In the genomic region with DNA sequence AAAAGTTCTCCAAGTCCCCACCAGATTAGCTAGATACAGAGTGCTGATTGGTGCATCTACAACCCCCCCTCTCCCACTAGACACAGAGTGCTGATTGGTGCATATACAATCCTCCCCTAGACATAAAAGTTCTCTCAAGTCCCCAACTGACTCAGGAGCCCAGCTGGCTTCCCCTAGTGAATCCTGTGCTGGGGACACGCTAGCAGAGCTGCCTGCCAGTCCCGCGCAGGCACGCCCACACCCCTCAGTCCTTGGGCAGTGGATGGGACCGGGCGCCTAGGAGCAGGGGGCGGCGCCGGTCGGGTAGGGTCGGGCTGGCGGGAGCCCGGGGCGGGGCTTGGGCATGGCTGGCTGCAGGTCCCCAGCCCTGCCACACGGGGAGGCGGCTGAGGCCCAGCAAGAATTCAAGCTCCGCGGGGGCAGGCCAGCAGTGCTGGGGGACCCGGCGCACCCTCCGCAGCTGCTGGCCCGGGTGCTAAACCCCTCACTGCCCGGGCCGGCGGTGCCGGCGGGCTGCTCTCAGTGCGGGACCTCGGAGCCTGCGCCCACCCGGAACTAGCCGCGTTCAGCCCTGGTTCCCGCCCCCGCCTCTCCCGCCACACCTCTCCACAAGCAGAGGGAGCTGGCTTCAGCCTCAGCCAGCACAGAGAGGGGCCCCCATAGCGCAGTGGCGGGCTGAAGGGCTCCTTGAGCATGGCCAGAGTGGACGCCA, we compare ENCODE assay signal across 8 cellular contexts.
DNase-seq lines count a peak whose midpoint lies in the region; ATAC-seq, FAIRE-seq and TF ChIP-seq lines count a peak whose summit lies in the region.

No MANE protein-coding gene starts in this region.

- H3K4me1 ChIP-seq in heart right ventricle (peaks cover 0 to 10% (median 4%) of the 10 kb centered on the region in 9 donors), vagina (peaks cover 13% of the 10 kb centered on the region)

- 1% methylated on average over 39 of the region's 39 CpGs for WGBS in heart right ventricle, 2 donors

- no peaks in the 10 kb centered on the region for H3K27me3 ChIP-seq in heart right ventricle
- no peaks in the 10 kb centered on the region for H3K27me3 ChIP-seq in vagina

- FAIRE-seq in H54 (lab: Jason Lieb, UNC), result no peak

- H3K36me3 ChIP-seq in heart right ventricle (no peaks in the 10 kb centered on the region), vagina (no peaks in the 10 kb centered on the region)

- TF ChIP-seq POLR2A in H54 (IDR thresholded peaks at IDR 0.05; ENCODE audit: low read depth, low read length) (no peak; the same call in 1 of the 2 replicates), vagina (IDR thresholded peaks at IDR 0.05) (no peak)

- TF ChIP-seq CTCF in GM10248 (IDR thresholded peaks at IDR 0.05; ENCODE audit: control extremely low read depth, extremely low read depth, low read depth, missing control alignments) (peak; percentile 29), LNCAP (IDR thresholded peaks at IDR 0.05) (peak; percentile 43), heart right ventricle (IDR thresholded peaks at IDR 0.05) (peak; percentile 40 to 71 (median 62)), vagina (IDR thresholded peaks at IDR 0.05) (peak in 2 of 3 experiments; percentile 28 to 58)

- peaks cover 0 to 10% (median 0%) of the 10 kb centered on the region in 11 donors for H3K9me3 ChIP-seq in heart right ventricle
- H3K9me3 ChIP-seq in vagina, result no peaks in the 10 kb centered on the region

- H3K27ac ChIP-seq in heart right ventricle (peak overlapping the region in 7 of 10 donors; percentile 15 to 80 (median 67)), vagina (peak overlapping the region; percentile 73)

- H3K4me3 ChIP-seq in heart right ventricle, result peak overlapping the region; percentile 43 to 77 (median 68)
- H3K4me3 ChIP-seq in vagina, result peak overlapping the region; percentile 62 to 64

- CTCF ChIA-PET in GM10248 (lab: Yijun Ruan, JAX), result interaction anchor here (0.7 to 2.8 kb wide), 27 partner anchors 9 to 1130 kb away, joined by 3 to 13 read pairs (median 4); no protein-coding TSS in a partner anchor

- peak; percentile 93 to 99 (median 97) for ATAC-seq in heart right ventricle

- intact Hi-C loops in heart right ventricle (cut with DNase I) (no loop called here), vagina (cut with DNase I) (no loop called here)

- POLR2A ChIA-PET in GM10248 (lab: Yijun Ruan, JAX), result no interaction called here

- peak; percentile 82 for DNase-seq in GM10248 (ENCODE audit: extremely low spot score)
- peak; percentile 33 for DNase-seq in H54 (ENCODE audit: insufficient read length, low spot score)
- DNase-seq in SK-N-DZ (ENCODE audit: low spot score), result peak; percentile 75
- DNase-seq in activated naive CD4-positive, alpha-beta T cell treated with anti-CD3 and anti-CD28 coated beads, Interleukin-2, amount 50 U/mL, for 16 hours, result peak; percentile 80
- peak; percentile 56 to 73 for DNase-seq in heart right ventricle
- peak; percentile 3 for DNase-seq in putamen (ENCODE audit: low spot score)
- no peak for DNase-seq in vagina (ENCODE audit: extremely low spot score in 2 of 2)

Comparison
In these comparisons a context has a peak if more than half of its experiments do, and no peak if none do; other contexts are left out.
1. DNase-seq: peak in GM10248 (single experiment), H54 (single experiment), SK-N-DZ (single experiment), activated naive CD4-positive, alpha-beta T cell treated with anti-CD3 and anti-CD28 coated beads, Interleukin-2, amount 50 U/mL, for 16 hours (single experiment), heart right ventricle (2 of 2) and putamen (single experiment); none in vagina (0 of 2).
2. Peak in every context shown above with its lines, with median percentiles within 50 percentile points of each other: CTCF ChIP-seq.